Comparison of ENCODE assay signal across 12 cellular contexts in the genomic region with DNA sequence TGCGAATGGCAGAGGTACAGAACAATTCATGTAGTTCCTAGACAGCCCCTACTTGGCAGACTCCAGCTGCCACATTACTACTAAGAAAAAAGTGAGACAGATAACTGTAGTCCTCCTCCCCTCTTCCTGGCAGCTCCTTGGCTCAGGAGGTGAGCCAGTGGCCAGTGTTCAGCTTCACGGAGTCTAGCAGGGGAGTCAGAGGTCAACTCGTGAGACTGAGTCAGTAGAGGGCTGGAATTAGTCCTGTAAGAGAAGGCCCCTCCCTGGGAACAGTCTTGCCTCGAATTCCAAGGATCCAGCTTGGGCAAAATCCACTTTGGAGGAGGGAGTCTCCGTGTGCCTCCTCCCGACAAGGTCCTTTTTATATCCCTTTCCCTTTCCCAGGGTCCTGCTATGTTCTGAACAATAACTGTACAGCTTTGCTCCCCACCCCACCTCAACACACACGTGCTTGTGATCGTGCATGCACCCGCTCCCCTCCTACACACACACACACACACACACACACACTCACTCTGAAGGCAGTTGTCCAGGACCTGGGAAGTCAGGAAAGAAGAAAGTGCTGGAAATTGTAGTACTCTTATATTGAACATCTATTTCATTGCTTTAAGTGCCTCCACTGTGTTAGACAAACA. TPM values are rescaled to one million over a fixed set of nuclear protein-coding genes. Genes with fewer than 3 reads are reported as not detected.
DNase-seq lines count a peak whose midpoint lies in the region; ATAC-seq, FAIRE-seq and TF ChIP-seq lines count a peak whose summit lies in the region.
"Had no signal": no experiment of that assay in that cellular context is flagged by ENCODE, and none has a peak within 500 bp of the region (broad histone marks: within the 10 kb centered on the region; RNA-seq: fewer than 3 reads in every experiment).

No MANE protein-coding gene starts in this region.

- TF ChIP-seq POLR2A in gastrocnemius medialis (IDR thresholded peaks at IDR 0.05): no peak

- H3K4me3 ChIP-seq in astrocyte (ENCODE audit: insufficient read depth, low read depth, low read length): no peak overlapping the region
- no peak overlapping the region for H3K4me3 ChIP-seq in kidney (ENCODE audit: low read length in 2 of 2)
- no peak overlapping the region for H3K4me3 ChIP-seq in gastrocnemius medialis

- H3K27ac ChIP-seq in astrocyte (ENCODE audit: low read depth, low read length): no peak overlapping the region
- peak overlapping the region; percentile 71 to 93 for H3K27ac ChIP-seq in kidney (ENCODE audit: low read depth in 2 of 2, low read length in 2 of 2)
- H3K27ac ChIP-seq in gastrocnemius medialis: peak overlapping the region; percentile 35 to 95 (median 83)

- no peaks in the 10 kb centered on the region for H4K20me1 ChIP-seq in astrocyte (ENCODE audit: insufficient read depth, low read length)

- H3K4me3 Mint-ChIP-seq in astrocyte (ENCODE audit: unreplicated experiment): no peak overlapping the region
- H3K4me3 Mint-ChIP-seq: activated T-cell treated with anti-CD3 and anti-CD28 coated beads, Interleukin-2, amount 50 U/mL, for 72 hours had no signal

- H3K27me3 ChIP-seq in astrocyte (ENCODE audit: insufficient read depth, low read length): no peaks in the 10 kb centered on the region
- no peaks in the 10 kb centered on the region for H3K27me3 ChIP-seq in gastrocnemius medialis

- H3K36me3 ChIP-seq in astrocyte (ENCODE audit: insufficient read depth, low read length) (peaks cover 52% of the 10 kb centered on the region), kidney (ENCODE audit: control insufficient read depth in 1 of 2, insufficient read depth in 2 of 2, low read length in 2 of 2) (peaks cover 38 to 61% of the 10 kb centered on the region in 2 donors), gastrocnemius medialis (peaks cover 0 to 57% of the 10 kb centered on the region in 2 donors)

- no peak for ATAC-seq in gastrocnemius medialis
- ATAC-seq: activated T-cell treated with anti-CD3 and anti-CD28 coated beads, Interleukin-2, amount 50 U/mL, for 72 hours; SK-N-SH treated with all-trans-retinoic acid at 6 μM for 48 hours had no signal

- peaks cover 11% of the 10 kb centered on the region for H3K4me1 Mint-ChIP-seq in astrocyte (ENCODE audit: low read depth, unreplicated experiment)

- FAIRE-seq in astrocyte (lab: Jason Lieb, UNC): no peak
- no peak for FAIRE-seq in kidney (lab: Jason Lieb, UNC)
- FAIRE-seq: frontal cortex had no signal

- H3K9me3 Mint-ChIP-seq in astrocyte (ENCODE audit: unreplicated experiment): no peaks in the 10 kb centered on the region
- H3K9me3 Mint-ChIP-seq: activated T-cell treated with anti-CD3 and anti-CD28 coated beads, Interleukin-2, amount 50 U/mL, for 72 hours had no signal

- H3K4me2 ChIP-seq in astrocyte (ENCODE audit: low read length): peak overlapping the region; percentile 25

- H3K27me3 Mint-ChIP-seq in astrocyte (ENCODE audit: low read depth, unreplicated experiment): no peaks in the 10 kb centered on the region

- no peak for TF ChIP-seq CTCF in astrocyte (IDR thresholded peaks at IDR 0.05; ENCODE audit: insufficient read depth, low read depth, low read length)
- no peak for TF ChIP-seq CTCF in kidney (IDR thresholded peaks at IDR 0.05; ENCODE audit: borderline replicate concordance, extremely low read depth, insufficient read depth)
- no peak for TF ChIP-seq CTCF in gastrocnemius medialis (IDR thresholded peaks at IDR 0.05 in 4 of 5, conservative IDR thresholded peaks at IDR 0.05 in 1 of 5)

- peaks cover 8% of the 10 kb centered on the region for H3K4me1 ChIP-seq in astrocyte (ENCODE audit: insufficient read depth, low read length)
- peaks cover 14 to 27% of the 10 kb centered on the region in 2 donors for H3K4me1 ChIP-seq in kidney (ENCODE audit: control insufficient read depth in 1 of 2, insufficient read depth in 1 of 2, low read depth in 1 of 2, low read length in 2 of 2)
- peaks cover 35 to 48% of the 10 kb centered on the region in 2 donors for H3K4me1 ChIP-seq in gastrocnemius medialis

- DNase-seq in EL (peak; percentile 69), astrocyte (ENCODE audit: low read depth) (peak; percentile 82), kidney (no peak), gastrocnemius medialis (peak in 1 of 2 donors; percentile 42), OCI-M2 (lab: John Stamatoyannopoulos, UW; ENCODE audit: unreplicated experiment) (no peak), midbrain (lab: John Stamatoyannopoulos, UW) (no peak), NCI-H748 treated with DMSO at 0.1 percent for 48 hours (lab: John Stamatoyannopoulos, UW) (no peak)
- DNase-seq in activated CD4-positive, CD25-positive, alpha-beta regulatory T cell treated with anti-CD3 and anti-CD28 coated beads, Interleukin-2, amount 50 U/mL, for 72 hours: no peak
- DNase-seq: activated T-cell treated with anti-CD3 and anti-CD28 coated beads, Interleukin-2, amount 50 U/mL, for 72 hours; NCI-H1694 had no signal

- intact Hi-C loops in kidney (cut with DNase I) (no loop called here), gastrocnemius medialis (cut with DNase I; ENCODE audit: low total_unique reads) (no loop called here)

- in situ Hi-C loops in gastrocnemius medialis (cut with MboI; ENCODE audit: low sequenced_read_pairs in 4 of 4): no loop called here

- H3K9me3 ChIP-seq in astrocyte (ENCODE audit: insufficient read depth, low read depth, low read length) (no peaks in the 10 kb centered on the region), kidney (ENCODE audit: control insufficient read depth in 1 of 2, low read length in 2 of 2) (no peaks in the 10 kb centered on the region), gastrocnemius medialis (no peaks in the 10 kb centered on the region)

- H3K9ac ChIP-seq in astrocyte (ENCODE audit: low read length) (no peak overlapping the region), kidney (ENCODE audit: low read length in 2 of 2) (peak overlapping the region in 1 of 2 donors; percentile 34)

- H2AFZ ChIP-seq in astrocyte (ENCODE audit: low read depth, low read length): no peak overlapping the region

- H3K36me3 Mint-ChIP-seq in astrocyte (ENCODE audit: low read depth, unreplicated experiment): peaks cover 27% of the 10 kb centered on the region

- H3K79me2 ChIP-seq in astrocyte (ENCODE audit: insufficient read depth, low read length): no peaks in the 10 kb centered on the region

- H3K27ac Mint-ChIP-seq in astrocyte (ENCODE audit: unreplicated experiment): no peak overlapping the region
- H3K27ac Mint-ChIP-seq: activated T-cell treated with anti-CD3 and anti-CD28 coated beads, Interleukin-2, amount 50 U/mL, for 72 hours had no signal

RNA-seq across cellular contexts. Expression of a gene that starts 22.5 kb away (rescaled TPM):
- total RNA-seq in astrocyte: 5.9 and 8.5 TPM in 2 replicates
- 54.0 TPM for total RNA-seq in kidney
- 36.9 TPM for polyA plus RNA-seq in kidney (ENCODE audit: insufficient read depth, low read depth, low replicate concordance)
- 1 to 10 TPM; 2.3 to 7.9 (median 3.7) TPM for total RNA-seq in gastrocnemius medialis

RNA-seq across cellular contexts. Expression of a gene that starts 24.8 kb away (rescaled TPM):
- total RNA-seq in astrocyte (39.5 and 40.2 TPM in 2 replicates), kidney (74.8 TPM), gastrocnemius medialis (10 to 100 TPM; 16.1 to 28.0 (median 19.9) TPM)
- polyA plus RNA-seq in kidney (ENCODE audit: insufficient read depth, low read depth, low replicate concordance): 42.7 TPM

Comparison
In these comparisons a context has a peak if more than half of its experiments do, and no peak if none do; other contexts are left out.
1. DNase-seq: peak in EL (single experiment) and astrocyte (single experiment); none in kidney (single experiment), OCI-M2 (single experiment), activated CD4-positive, CD25-positive, alpha-beta regulatory T cell treated with anti-CD3 and anti-CD28 coated beads, Interleukin-2, amount 50 U/mL, for 72 hours (single experiment), midbrain (single experiment) and NCI-H748 treated with DMSO at 0.1 percent for 48 hours (single experiment).